2 cellular contexts compared by ENCODE assay signal in genomic region chr19:45862271-45862563, GRCh38.
A peak's percentile ranks its signal among the peaks of the same experiment; 100 is the strongest.
TF ChIP-seq lines count a peak whose summit lies in the region.

No MANE protein-coding gene starts in this region.

TF ChIP-seq in SK-N-SH, 30 proteins besides CTCF, POLR2A, EP300 and RAD21:
- no peak for TF ChIP-seq TCF12 (IDR thresholded peaks at IDR 0.05)
- no peak for TF ChIP-seq MAX (IDR thresholded peaks at IDR 0.05; ENCODE audit: low read depth)
- peak; percentile 61 for TF ChIP-seq GATA2 (CRISPR knock-in tag; IDR thresholded peaks at IDR 0.05)
- no peak for TF ChIP-seq RFX5 (IDR thresholded peaks at IDR 0.05; ENCODE audit: low read length)
- TF ChIP-seq NFIC (IDR thresholded peaks at IDR 0.05; ENCODE audit: borderline replicate concordance) = no peak
- peak; percentile 92; the same call in 1 of the 2 replicates for TF ChIP-seq MXI1 (IDR thresholded peaks at IDR 0.05; ENCODE audit: low read depth, low read length)
- TF ChIP-seq USF1 (IDR thresholded peaks at IDR 0.05; ENCODE audit: borderline replicate concordance, low read depth) = peak; percentile 72; the same call in 1 of the 2 replicates
- 0 out of 2 replicates have a peak, but pooled peaks have one; percentile 11 for TF ChIP-seq RCOR1 (IDR thresholded peaks at IDR 0.05; ENCODE audit: low read length)
- TF ChIP-seq NRF1 (IDR thresholded peaks at IDR 0.05; ENCODE audit: low read depth, low read length) = no peak

TF ChIP-seq in SK-N-SH treated with all-trans-retinoic acid at 6 μM for 48 hours, 23 proteins besides CTCF, POLR2A, EP300 and RAD21:
- TF ChIP-seq TOX (CRISPR knock-in tag; IDR thresholded peaks at IDR 0.05; ENCODE audit: borderline replicate concordance) = no peak
- TF ChIP-seq OSR1 (CRISPR knock-in tag; IDR thresholded peaks at IDR 0.05) = no peak
- TF ChIP-seq ZC3H10 (CRISPR knock-in tag; IDR thresholded peaks at IDR 0.05) = no peak
- no peak for TF ChIP-seq TSHZ2 (CRISPR knock-in tag; IDR thresholded peaks at IDR 0.05)
- no peak for TF ChIP-seq CSDC2 (CRISPR knock-in tag; IDR thresholded peaks at IDR 0.05)
- no peak for TF ChIP-seq CREB5 (CRISPR knock-in tag; IDR thresholded peaks at IDR 0.05; ENCODE audit: low read depth)
- no peak for TF ChIP-seq SNAI2 (CRISPR knock-in tag; IDR thresholded peaks at IDR 0.05)
- TF ChIP-seq PPARA (CRISPR knock-in tag; IDR thresholded peaks at IDR 0.05; ENCODE audit: borderline replicate concordance) = no peak
- no peak for TF ChIP-seq ISL1 (CRISPR knock-in tag; IDR thresholded peaks at IDR 0.05)
- no peak for TF ChIP-seq GLIS3 (CRISPR knock-in tag; IDR thresholded peaks at IDR 0.05)
TF ChIP-seq in SK-N-SH treated with all-trans-retinoic acid at 6 μM for 48 hours: peak in this region for 0.
